Comparison of ENCODE assay signal across 12 cellular contexts in the genomic region with DNA sequence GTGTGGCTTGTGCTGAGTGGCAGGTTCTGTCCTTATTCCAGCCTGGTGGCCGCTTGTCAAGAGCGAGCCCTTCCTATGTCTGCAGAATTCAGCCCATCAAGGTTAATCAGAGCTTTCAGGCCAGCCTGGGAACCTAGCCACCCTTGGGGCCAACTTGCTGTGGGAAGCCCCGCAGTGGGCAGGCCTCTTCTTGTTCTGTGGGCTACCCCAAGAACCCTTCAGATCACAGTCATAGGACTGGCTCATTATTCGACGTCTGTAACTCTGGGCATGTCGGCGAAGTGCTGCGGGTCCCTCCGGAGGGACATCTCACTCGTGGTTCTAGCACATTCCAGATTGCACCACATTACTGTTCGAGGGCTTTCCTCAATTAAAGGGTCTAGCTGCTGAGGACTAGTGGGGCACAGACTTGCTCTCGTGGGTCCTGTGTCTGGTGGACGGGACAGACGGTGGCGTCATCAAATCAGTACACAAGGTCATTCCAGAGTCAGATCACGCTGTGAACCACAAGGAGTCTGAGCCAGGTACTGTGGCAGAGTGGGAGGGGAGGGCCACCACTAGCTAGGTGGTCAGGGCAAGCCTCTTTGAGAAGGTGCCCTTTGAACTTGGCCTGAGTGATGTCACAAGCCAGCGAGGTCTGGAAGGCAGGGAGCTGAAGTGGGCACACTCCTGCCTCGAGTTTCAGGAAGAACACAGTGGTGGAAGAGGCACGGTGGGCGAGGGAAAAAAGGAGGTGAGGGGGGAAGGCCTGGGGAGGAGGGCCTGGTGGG. TPM values are rescaled to one million over a fixed set of nuclear protein-coding genes. Genes with fewer than 3 reads are reported as not detected.
DNase-seq lines count a peak whose midpoint lies in the region; ATAC-seq and TF ChIP-seq lines count a peak whose summit lies in the region.
"Had no signal": no experiment of that assay in that cellular context is flagged by ENCODE, and none has a peak within 500 bp of the region (broad histone marks: within the 10 kb centered on the region; RNA-seq: fewer than 3 reads in every experiment).

No MANE protein-coding gene starts in this region.

- peak overlapping the region; percentile 90 for H3K27ac Mint-ChIP-seq in T-helper 2 cell treated with Interferon-gamma antibody and Interleukin-4, amounts not matched to agents 5 μg/mL and 100 μg/mL, for 36 hours
- peak overlapping the region; percentile 95 for H3K27ac Mint-ChIP-seq in activated CD8-positive, alpha-beta T cell treated with anti-CD3 and anti-CD28 coated beads, Interleukin-2, amount 10 ng/mL, durations not matched to agents 7 days and 5 days

- peaks cover 0 to 46% (median 13%) of the 10 kb centered on the region in 4 donors for H3K4me1 ChIP-seq in right lobe of liver
- peaks cover 27 to 91% (median 38%) of the 10 kb centered on the region in 4 donors for H3K4me1 ChIP-seq in stomach
- H3K4me1 ChIP-seq in PC-9 (replicated peaks; ENCODE audit: insufficient read depth): peaks cover 34% of the 10 kb centered on the region

- no peaks in the 10 kb centered on the region for H3K27me3 Mint-ChIP-seq in T-helper 2 cell treated with Interferon-gamma antibody and Interleukin-4, amounts not matched to agents 5 μg/mL and 100 μg/mL, for 36 hours (ENCODE audit: low read depth)
- no peaks in the 10 kb centered on the region for H3K27me3 Mint-ChIP-seq in activated CD8-positive, alpha-beta T cell treated with anti-CD3 and anti-CD28 coated beads, Interleukin-2, amount 10 ng/mL, durations not matched to agents 7 days and 5 days (ENCODE audit: low read depth)

- WGBS in right lobe of liver (ENCODE audit: insufficient coverage, low coverage, low lambda C conversion rate, missing lambda C conversion rate): 43% methylated on average over 12 of the region's 20 CpGs
- 82 to 89% (median 84%) methylated on average over 15 to 20 of the region's 20 CpGs for WGBS in stomach, 5 donors

- no peaks in the 10 kb centered on the region for H4K20me1 ChIP-seq in PC-9 (ENCODE audit: insufficient read depth)

- CTCF ChIA-PET in activated CD8-positive, alpha-beta T cell treated with anti-CD3 and anti-CD28 coated beads, Interleukin-2, amount 10 ng/mL, durations not matched to agents 7 days and 5 days (lab: Charles Lee): interaction anchor here (0.8 to 11.1 kb wide), 5 partner anchors 10 to 98 kb away, joined by 3 to 94 read pairs (median 5); no protein-coding TSS in a partner anchor
- CTCF ChIA-PET in PC-9 (lab: Charles Lee): no interaction called here

- no peak for TF ChIP-seq CTCF in right lobe of liver (IDR thresholded peaks at IDR 0.05)
- TF ChIP-seq CTCF in stomach (IDR thresholded peaks at IDR 0.05): no peak
- no peak for TF ChIP-seq CTCF in PC-9 (conservative IDR thresholded peaks at IDR 0.05)

- ATAC-seq in activated CD8-positive, alpha-beta T cell treated with anti-CD3 and anti-CD28 coated beads, Interleukin-2, amount 10 ng/mL, durations not matched to agents 7 days and 5 days: no peak
- ATAC-seq in right lobe of liver (peak; percentile 40 to 63 (median 52)), HG03457 (IDR thresholded peaks at IDR 0.05; ENCODE audit: unreplicated experiment) (no peak)

- no peaks in the 10 kb centered on the region for H3K79me2 ChIP-seq in PC-9 (ENCODE audit: low read depth)

- H3F3A ChIP-seq in PC-9 (ENCODE audit: insufficient read depth, low read depth): peaks cover 23% of the 10 kb centered on the region

- H3K27me3 ChIP-seq in right lobe of liver: no peaks in the 10 kb centered on the region
- no peaks in the 10 kb centered on the region for H3K27me3 ChIP-seq in stomach
- no peaks in the 10 kb centered on the region for H3K27me3 ChIP-seq in PC-9 (ENCODE audit: insufficient read depth, low read depth)

- TF ChIP-seq POLR2A in right lobe of liver (IDR thresholded peaks at IDR 0.05) (no peak), stomach (IDR thresholded peaks at IDR 0.05) (no peak)

- no peaks in the 10 kb centered on the region for H3K36me3 ChIP-seq in right lobe of liver
- H3K36me3 ChIP-seq in stomach: no peaks in the 10 kb centered on the region
- H3K36me3 ChIP-seq in PC-9 (ENCODE audit: low read depth): no peaks in the 10 kb centered on the region
- H3K36me3 ChIP-seq: esophagus squamous epithelium had no signal

- no TSS peak for BruUV-seq in PC-9 (replicated peaks; lab: Mats Ljungman, UMichigan)

- no peak for DNase-seq in T-helper 2 cell treated with Interferon-gamma antibody and Interleukin-4, amounts not matched to agents 5 μg/mL and 100 μg/mL, for 36 hours (ENCODE audit: low spot score)
- no peak for DNase-seq in T-helper 2 cell
- no peak for DNase-seq in activated CD8-positive, alpha-beta T cell treated with anti-CD3 and anti-CD28 coated beads, Interleukin-2, amount 10 ng/mL, durations not matched to agents 7 days and 5 days
- DNase-seq in right lobe of liver: peak in 2 of 3 donors; percentile 47 to 81
- no peak for DNase-seq in stomach
- DNase-seq in PC-9: no peak
- DNase-seq in NCI-H524 (lab: John Stamatoyannopoulos, UW): no peak
- DNase-seq: esophagus squamous epithelium, KG1, NCI-H226, retina had no signal

- intact Hi-C loops in right lobe of liver (cut with DNase I): no loop called here
- intact Hi-C loops in stomach (cut with DNase I; ENCODE audit: low total_unique reads): no loop called here
- intact Hi-C loops in PC-9 (cut with micrococcal nuclease; ENCODE audit: unreplicated experiment): no loop called here

- H3K9me3 ChIP-seq in right lobe of liver (no peaks in the 10 kb centered on the region), stomach (peaks cover 0 to 4% (median 0%) of the 10 kb centered on the region in 4 donors), PC-9 (ENCODE audit: insufficient read depth, low read depth) (no peaks in the 10 kb centered on the region)
- H3K9me3 ChIP-seq: esophagus squamous epithelium had no signal

- H3K4me3 ChIP-seq in right lobe of liver (peak overlapping the region in 1 of 3 donors; percentile 4), stomach (no peak overlapping the region), PC-9 (no peak overlapping the region)
- H3K4me3 ChIP-seq: esophagus squamous epithelium had no signal

- no peak overlapping the region for H3K4me2 ChIP-seq in PC-9

- peaks cover 63% of the 10 kb centered on the region for H3K4me1 Mint-ChIP-seq in T-helper 2 cell treated with Interferon-gamma antibody and Interleukin-4, amounts not matched to agents 5 μg/mL and 100 μg/mL, for 36 hours (ENCODE audit: low read depth)
- peaks cover 89% of the 10 kb centered on the region for H3K4me1 Mint-ChIP-seq in activated CD8-positive, alpha-beta T cell treated with anti-CD3 and anti-CD28 coated beads, Interleukin-2, amount 10 ng/mL, durations not matched to agents 7 days and 5 days (ENCODE audit: low read depth)

- H3K4me3 Mint-ChIP-seq in T-helper 2 cell treated with Interferon-gamma antibody and Interleukin-4, amounts not matched to agents 5 μg/mL and 100 μg/mL, for 36 hours: peak overlapping the region; percentile 66
- no peak overlapping the region for H3K4me3 Mint-ChIP-seq in activated CD8-positive, alpha-beta T cell treated with anti-CD3 and anti-CD28 coated beads, Interleukin-2, amount 10 ng/mL, durations not matched to agents 7 days and 5 days

- POLR2A ChIA-PET in activated CD8-positive, alpha-beta T cell treated with anti-CD3 and anti-CD28 coated beads, Interleukin-2, amount 10 ng/mL, durations not matched to agents 7 days and 5 days (lab: Charles Lee): interaction anchor here (0.6 to 5.1 kb wide), 6 partner anchors 11 to 239 kb away, joined by 3 to 41 read pairs (median 9); no protein-coding TSS in a partner anchor
- POLR2A ChIA-PET in PC-9 (lab: Charles Lee; ENCODE audit: unreplicated experiment): interaction anchor here (0.9 kb wide), 1 partner anchor 34 kb away, joined by 4 read pairs; no protein-coding TSS in a partner anchor

- H3K9me3 Mint-ChIP-seq in T-helper 2 cell treated with Interferon-gamma antibody and Interleukin-4, amounts not matched to agents 5 μg/mL and 100 μg/mL, for 36 hours: peaks cover 5% of the 10 kb centered on the region
- H3K9me3 Mint-ChIP-seq in activated CD8-positive, alpha-beta T cell treated with anti-CD3 and anti-CD28 coated beads, Interleukin-2, amount 10 ng/mL, durations not matched to agents 7 days and 5 days (ENCODE audit: insufficient read depth): peaks cover 11% of the 10 kb centered on the region

- H3K36me3 Mint-ChIP-seq in T-helper 2 cell treated with Interferon-gamma antibody and Interleukin-4, amounts not matched to agents 5 μg/mL and 100 μg/mL, for 36 hours (ENCODE audit: low read depth): peaks cover 11% of the 10 kb centered on the region
- H3K36me3 Mint-ChIP-seq in activated CD8-positive, alpha-beta T cell treated with anti-CD3 and anti-CD28 coated beads, Interleukin-2, amount 10 ng/mL, durations not matched to agents 7 days and 5 days (ENCODE audit: low read depth): peaks cover 16% of the 10 kb centered on the region

- H2AFZ ChIP-seq in PC-9: no peak overlapping the region

- H3K9me2 ChIP-seq in PC-9 (ENCODE audit: insufficient read depth): no peaks in the 10 kb centered on the region

- TF ChIP-seq EP300 in stomach (IDR thresholded peaks at IDR 0.05): no peak

- peak overlapping the region; percentile 50 to 95 (median 90) for H3K27ac ChIP-seq in right lobe of liver
- peak overlapping the region in 4 of 5 donors; percentile 43 to 84 (median 76) for H3K27ac ChIP-seq in stomach
- no peak overlapping the region for H3K27ac ChIP-seq in PC-9

RNA-seq across cellular contexts. Expression of a gene that starts 20.3 kb away (rescaled TPM):
- total RNA-seq in activated CD8-positive, alpha-beta T cell treated with anti-CD3 and anti-CD28 coated beads, Interleukin-2, amount 10 ng/mL, durations not matched to agents 7 days and 5 days: 100 to 1,000 TPM; 274 to 284 TPM
- total RNA-seq in right lobe of liver (10 to 100 TPM; 12.9 to 56.9 (median 26.5) TPM), stomach (10 to 100 TPM in 4 of 5 donors, 1 to 10 TPM in 1; 7.1 to 24.3 (median 14.9) TPM), PC-9 (2021) (2.7 and 3.3 TPM in 2 replicates)
- 1 to 10 TPM; 5.4 to 8.4 (median 7.8) TPM for polyA plus RNA-seq in stomach

Comparison
In these comparisons a context has a peak if more than half of its experiments do, and no peak if none do; other contexts are left out.
1. DNase-seq: peak in right lobe of liver (2 of 3); none in T-helper 2 cell treated with Interferon-gamma antibody and Interleukin-4, amounts not matched to agents 5 μg/mL and 100 μg/mL, for 36 hours (single experiment), T-helper 2 cell (0 of 5), activated CD8-positive, alpha-beta T cell treated with anti-CD3 and anti-CD28 coated beads, Interleukin-2, amount 10 ng/mL, durations not matched to agents 7 days and 5 days (single experiment), stomach (single experiment), PC-9 (0 of 2) and NCI-H524 (0 of 2).
2. ATAC-seq: peak in right lobe of liver (4 of 4); none in activated CD8-positive, alpha-beta T cell treated with anti-CD3 and anti-CD28 coated beads, Interleukin-2, amount 10 ng/mL, durations not matched to agents 7 days and 5 days (single experiment) and HG03457 (single experiment).
3. RNA of a gene that starts 20.3 kb away (total RNA-seq): 274 to 284 TPM in activated CD8-positive, alpha-beta T cell treated with anti-CD3 and anti-CD28 coated beads, Interleukin-2, amount 10 ng/mL, durations not matched to agents 7 days and 5 days; 12.9 to 56.9 TPM in right lobe of liver, 7.1 to 24.3 TPM in stomach and 2.7 to 3.3 TPM in PC-9; every median in the first group is over 4 times any median in the second.